Comparison of ENCODE assay signal across 8 cellular contexts in genomic region chr20:51639206-51639832, GRCh38.
DNase-seq lines count a peak whose midpoint lies in the region; ATAC-seq and TF ChIP-seq lines count a peak whose summit lies in the region.

No MANE protein-coding gene starts in this region.

- H3K4me3 ChIP-seq in GM23248, result no peak overlapping the region
- H3K4me3 ChIP-seq in epithelial cell of esophagus (ENCODE audit: low read length), result no peak overlapping the region

- H3K36me3 Mint-ChIP-seq in naive B cell, result no peaks in the 10 kb centered on the region
- no peaks in the 10 kb centered on the region for H3K36me3 Mint-ChIP-seq in stimulated activated naive B cell treated with anti-CD40 and anti-IgM and Interleukin-4, amounts not matched to agents 10 μg/mL and 1 μg/mL and 100 μg/mL, for 72 hours

- H3K4me3 Mint-ChIP-seq in naive B cell, result no peak overlapping the region
- H3K4me3 Mint-ChIP-seq in stimulated activated naive B cell treated with anti-CD40 and anti-IgM and Interleukin-4, amounts not matched to agents 10 μg/mL and 1 μg/mL and 100 μg/mL, for 72 hours, result no peak overlapping the region

- H3K9ac ChIP-seq in GM23248, result no peak overlapping the region

- H3K27me3 ChIP-seq in GM23248 (replicated peaks; ENCODE audit: insufficient read depth), result no peaks in the 10 kb centered on the region

- H3K27ac ChIP-seq in C4-2B, result no peak overlapping the region
- no peak overlapping the region for H3K27ac ChIP-seq in GM23248

- no peaks in the 10 kb centered on the region for H3K36me3 ChIP-seq in GM23248 (ENCODE audit: low read depth)

- no peaks in the 10 kb centered on the region for H3K9me3 Mint-ChIP-seq in naive B cell
- H3K9me3 Mint-ChIP-seq in stimulated activated naive B cell treated with anti-CD40 and anti-IgM and Interleukin-4, amounts not matched to agents 10 μg/mL and 1 μg/mL and 100 μg/mL, for 72 hours, result no peaks in the 10 kb centered on the region

- H3K79me2 ChIP-seq in GM23248 (ENCODE audit: insufficient read depth), result no peaks in the 10 kb centered on the region

- TF ChIP-seq CTCF in C4-2B (conservative IDR thresholded peaks at IDR 0.05) (peak; percentile 88), epithelial cell of esophagus (IDR thresholded peaks at IDR 0.05; ENCODE audit: insufficient read depth, low read depth, low read length, missing control alignments) (peak; percentile 92)

- H3F3A ChIP-seq in GM23248 (ENCODE audit: insufficient read depth), result no peaks in the 10 kb centered on the region

- no peak overlapping the region for H3K4me2 ChIP-seq in GM23248 (ENCODE audit: unreplicated experiment)

- H3K27ac Mint-ChIP-seq in naive B cell, result peak overlapping the region in 3 of 6 donors; percentile 2 to 69 (median 20)
- no peak overlapping the region for H3K27ac Mint-ChIP-seq in stimulated activated naive B cell treated with anti-CD40 and anti-IgM and Interleukin-4, amounts not matched to agents 10 μg/mL and 1 μg/mL and 100 μg/mL, for 72 hours

- no peaks in the 10 kb centered on the region for H3K4me1 ChIP-seq in GM23248 (ENCODE audit: insufficient read depth)

- H3K9me3 ChIP-seq in GM23248 (ENCODE audit: low read depth), result no peaks in the 10 kb centered on the region

- H3K4me1 Mint-ChIP-seq in naive B cell, result peaks cover 0 to 6% (median 0%) of the 10 kb centered on the region in 3 donors
- peaks cover 0 to 3% of the 10 kb centered on the region in 2 donors for H3K4me1 Mint-ChIP-seq in stimulated activated naive B cell treated with anti-CD40 and anti-IgM and Interleukin-4, amounts not matched to agents 10 μg/mL and 1 μg/mL and 100 μg/mL, for 72 hours

- no peak for ATAC-seq in naive B cell (ENCODE audit: low read depth in 2 of 2)
- peak; percentile 67 to 80 for ATAC-seq in stimulated activated naive B cell treated with anti-CD40 and anti-IgM and Interleukin-4, amounts not matched to agents 10 μg/mL and 1 μg/mL and 100 μg/mL, for 72 hours (replicated peaks)
- ATAC-seq in HG03159 (IDR thresholded peaks at IDR 0.05; ENCODE audit: unreplicated experiment), result no peak

- WGBS in GM23248 (ENCODE audit: low coverage in 1 of 2, low lambda C conversion rate in 2 of 2, missing lambda C conversion rate in 2 of 2), 2 experiments, result 22 to 32% methylated on average over 12 of the region's 12 CpGs

- in situ Hi-C loops in GM23248 (cut with MboI), result no loop called here

- H4K20me1 ChIP-seq in GM23248 (ENCODE audit: insufficient read depth), result no peaks in the 10 kb centered on the region

- H2AFZ ChIP-seq in GM23248, result no peak overlapping the region

- peak; percentile 63 for DNase-seq in GM23248
- peak; percentile 24 for DNase-seq in NCI-H69 (lab: John Stamatoyannopoulos, UW)
- peak; percentile 87 for DNase-seq in activated CD8-positive, alpha-beta memory T cell treated with anti-CD3 and anti-CD28 coated beads for 24 hours
- DNase-seq in epithelial cell of esophagus (ENCODE audit: low read depth), result peak; percentile 72
- DNase-seq in naive B cell, result peak; percentile 28
- no peak for DNase-seq in stimulated activated naive B cell treated with anti-CD40 and anti-IgM and Interleukin-4, amounts not matched to agents 10 μg/mL and 1 μg/mL and 100 μg/mL, for 72 hours

- H3K9me2 ChIP-seq in GM23248 (ENCODE audit: insufficient read depth), result no peaks in the 10 kb centered on the region

- peaks cover 4 to 38% (median 12%) of the 10 kb centered on the region in 3 donors for H3K27me3 Mint-ChIP-seq in naive B cell
- peaks cover 6 to 15% of the 10 kb centered on the region in 2 donors for H3K27me3 Mint-ChIP-seq in stimulated activated naive B cell treated with anti-CD40 and anti-IgM and Interleukin-4, amounts not matched to agents 10 μg/mL and 1 μg/mL and 100 μg/mL, for 72 hours

Comparison
In these comparisons a context has a peak if more than half of its experiments do, and no peak if none do; other contexts are left out.
1. ATAC-seq: peak in stimulated activated naive B cell treated with anti-CD40 and anti-IgM and Interleukin-4, amounts not matched to agents 10 μg/mL and 1 μg/mL and 100 μg/mL, for 72 hours (2 of 2); none in naive B cell (0 of 2) and HG03159 (single experiment).